8 cellular contexts compared by ENCODE assay signal in the genomic region with DNA sequence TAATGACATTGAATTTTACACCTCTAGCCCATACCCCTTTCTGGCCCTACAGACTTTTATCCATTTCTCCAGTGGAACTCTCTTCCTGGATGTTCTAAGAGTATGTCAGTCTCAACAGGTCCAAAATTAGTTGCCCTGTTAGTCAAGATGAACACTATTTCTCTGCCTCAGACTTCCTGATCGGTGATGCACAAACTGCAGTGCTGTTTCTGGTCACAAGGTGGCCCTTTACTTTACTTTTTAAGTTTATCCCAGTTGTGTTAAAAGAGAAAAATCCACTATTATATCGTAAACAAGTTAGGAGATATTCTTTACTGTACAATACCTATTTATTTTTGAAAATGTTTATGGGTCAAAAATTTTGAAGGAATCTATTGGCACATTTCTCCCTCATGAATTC. TPM values are rescaled to one million over a fixed set of nuclear protein-coding genes. Genes with fewer than 3 reads are reported as not detected.
DNase-seq lines count a peak whose midpoint lies in the region; ATAC-seq, FAIRE-seq and TF ChIP-seq lines count a peak whose summit lies in the region.

No MANE protein-coding gene starts in this region.

- no peak overlapping the region for H3K4me3 Mint-ChIP-seq in osteocyte (ENCODE audit: unreplicated experiment)

- no peaks in the 10 kb centered on the region for H3K27me3 Mint-ChIP-seq in osteocyte (ENCODE audit: unreplicated experiment)

- POLR2A ChIA-PET in BJ (lab: Charles Lee): no interaction called here

- H3K27ac Mint-ChIP-seq in osteocyte (ENCODE audit: unreplicated experiment): no peak overlapping the region

- no peak overlapping the region for H2AFZ ChIP-seq in Karpas-422 (ENCODE audit: low read length)

- no peak overlapping the region for H3K27ac ChIP-seq in Karpas-422 (ENCODE audit: low read length)

- no peaks in the 10 kb centered on the region for H3K9me3 ChIP-seq in Karpas-422 (ENCODE audit: low read length)

- FAIRE-seq in GM12891 (lab: Jason Lieb, UNC): no peak

- H3K4me3 ChIP-seq in BJ (ENCODE audit: low read depth, low read length): no peak overlapping the region
- H3K4me3 ChIP-seq in Karpas-422 (ENCODE audit: low read length): no peak overlapping the region
- no peak overlapping the region for H3K4me3 ChIP-seq in WI38 (ENCODE audit: low read depth, low read length)

- H3K27me3 ChIP-seq in BJ (ENCODE audit: control insufficient read depth, insufficient read depth, low read length) (peaks cover 3% of the 10 kb centered on the region; the same call in 1 of the 2 replicates), Karpas-422 (ENCODE audit: low read length) (no peaks in the 10 kb centered on the region)

- H3K36me3 Mint-ChIP-seq in osteocyte (ENCODE audit: unreplicated experiment): no peaks in the 10 kb centered on the region

- TF ChIP-seq CTCF in BJ (IDR thresholded peaks at IDR 0.05; ENCODE audit: insufficient read depth, low read depth, low read length) (peak; percentile 66), GM13976 (IDR thresholded peaks at IDR 0.05; ENCODE audit: borderline replicate concordance, control extremely low read depth, extremely low read depth, insufficient read depth, missing control alignments) (peak; percentile 46), WI38 (IDR thresholded peaks at IDR 0.05; ENCODE audit: low read depth, low read length) (peak; percentile 65), osteocyte (IDR thresholded peaks at IDR 0.05) (peak; percentile 73)

- no peaks in the 10 kb centered on the region for H3K79me2 ChIP-seq in Karpas-422 (ENCODE audit: low read length)

- no peaks in the 10 kb centered on the region for H4K20me1 ChIP-seq in Karpas-422 (ENCODE audit: insufficient read depth, low read depth, low read length)

- H3K4me1 ChIP-seq in Karpas-422 (ENCODE audit: low read length): no peaks in the 10 kb centered on the region

- no peaks in the 10 kb centered on the region for H3K4me1 Mint-ChIP-seq in osteocyte (ENCODE audit: unreplicated experiment)

- H3K9ac ChIP-seq in Karpas-422 (ENCODE audit: low read length): no peak overlapping the region

- no peak for DNase-seq in BJ (ENCODE audit: low read depth)
- peak; percentile 29 for DNase-seq in GM13976 (ENCODE audit: low spot score)
- DNase-seq in Karpas-422: peak; percentile 76
- DNase-seq in epidermal melanocyte (ENCODE audit: insufficient read length, low spot score): peak; percentile 38
- no peak for DNase-seq in osteocyte (ENCODE audit: extremely low spot score, unreplicated experiment)
- no peak for DNase-seq in GM12891 (ENCODE audit: insufficient read length, low spot score)

- no peak for TF ChIP-seq POLR2A in GM12891 (IDR thresholded peaks at IDR 0.05; ENCODE audit: low read depth, low read length)

- H3K9me3 Mint-ChIP-seq in osteocyte (ENCODE audit: unreplicated experiment): no peaks in the 10 kb centered on the region

- H3K9me2 ChIP-seq in Karpas-422 (replicated peaks; ENCODE audit: insufficient read depth, low read length): no peaks in the 10 kb centered on the region

- in situ Hi-C loops in GM13976 (cut with MboI; ENCODE audit: low sequenced_read_pairs, unreplicated experiment): no loop called here

- CTCF ChIA-PET in BJ (lab: Yijun Ruan, JAX): interaction anchor here (0.8 to 1.4 kb wide), 4 partner anchors 110 to 124 kb away, joined by 3 to 7 read pairs (median 4); no protein-coding TSS in a partner anchor

- H3K36me3 ChIP-seq in BJ (ENCODE audit: control insufficient read depth, insufficient read depth, low read length) (no peaks in the 10 kb centered on the region), Karpas-422 (ENCODE audit: insufficient read depth, low read length) (no peaks in the 10 kb centered on the region)

- ATAC-seq in HG03095 (IDR thresholded peaks at IDR 0.05; ENCODE audit: unreplicated experiment): no peak

- no peak overlapping the region for H3K4me2 ChIP-seq in Karpas-422 (ENCODE audit: low read depth, low read length, poor library complexity, severe bottlenecking)

TF ChIP-seq in GM12891, 5 proteins besides CTCF, POLR2A, EP300 and RAD21:
- TF ChIP-seq TAF1 (IDR thresholded peaks at IDR 0.05; ENCODE audit: low read depth, low read length) (no peak), POLR2AphosphoS5 (IDR thresholded peaks at IDR 0.05; ENCODE audit: low read depth, low read length) (no peak), SPI1 (IDR thresholded peaks at IDR 0.05; ENCODE audit: low read depth, low read length) (no peak), POU2F2 (IDR thresholded peaks at IDR 0.05; ENCODE audit: low read depth, low read length) (no peak), PAX5 (IDR thresholded peaks at IDR 0.05; ENCODE audit: insufficient read depth, low read length, severe bottlenecking) (no peak)

RNA-seq across cellular contexts. Expression of gene TCEAL7, which starts 13.1 kb away (rescaled TPM):
- 5.5 and 10.2 TPM in 2 replicates for polyA plus RNA-seq in BJ (2011; rRNA removed)
- polyA minus RNA-seq in BJ (2011; rRNA and poly(A)+ RNA removed): 1.3 and 4.1 TPM in 2 replicates
- total RNA-seq in Karpas-422 (2014; rRNA removed; shearing (Covaris generic); ENCODE audit: low replicate concordance): not detected in 2 replicates
- 13.4 and 14.7 TPM in 2 replicates for total RNA-seq in osteocyte
- polyA plus RNA-seq in GM12891 (2012; ENCODE audit: low read depth, missing spikeins): not detected

RNA-seq across cellular contexts. Expression of gene TCEAL9, which starts 13.2 kb away (rescaled TPM):
- polyA plus RNA-seq in BJ (2011; rRNA removed): 15.7 and 53.5 TPM in 2 replicates
- 4.2 and 6.6 TPM in 2 replicates for polyA minus RNA-seq in BJ (2011; rRNA and poly(A)+ RNA removed)
- 13.2 and 18.8 TPM in 2 replicates for total RNA-seq in Karpas-422 (2014; rRNA removed; shearing (Covaris generic); ENCODE audit: low replicate concordance)
- total RNA-seq in osteocyte: 77.0 and 90.1 TPM in 2 replicates
- 2.2 TPM for polyA plus RNA-seq in GM12891 (2012; ENCODE audit: low read depth, missing spikeins)

RNA-seq across cellular contexts. Expression of gene BEX2, which starts 32.3 kb away (rescaled TPM):
- 1.2 and 1.8 TPM in 2 replicates for polyA plus RNA-seq in BJ (2011; rRNA removed)
- polyA minus RNA-seq in BJ (2011; rRNA and poly(A)+ RNA removed): not detected in 2 replicates
- 21.4 and 31.5 TPM in 2 replicates for total RNA-seq in Karpas-422 (2014; rRNA removed; shearing (Covaris generic); ENCODE audit: low replicate concordance)
- total RNA-seq in osteocyte: 4.0 and 4.1 TPM in 2 replicates
- 14.2 TPM for polyA plus RNA-seq in GM12891 (2012; ENCODE audit: low read depth, missing spikeins)

RNA-seq across cellular contexts. Expression of gene BEX3, which starts 33.2 kb away (rescaled TPM):
- 107 and 267 TPM in 2 replicates for polyA plus RNA-seq in BJ (2011; rRNA removed)
- 37.0 and 43.8 TPM in 2 replicates for polyA minus RNA-seq in BJ (2011; rRNA and poly(A)+ RNA removed)
- not detected in 2 replicates for total RNA-seq in Karpas-422 (2014; rRNA removed; shearing (Covaris generic); ENCODE audit: low replicate concordance)
- 216 and 224 TPM in 2 replicates for total RNA-seq in osteocyte
- 4.0 TPM for polyA plus RNA-seq in GM12891 (2012; ENCODE audit: low read depth, missing spikeins)

Comparison
In these comparisons a context has a peak if more than half of its experiments do, and no peak if none do; other contexts are left out.
1. DNase-seq: peak in GM13976 (single experiment), Karpas-422 (single experiment) and epidermal melanocyte (single experiment); none in BJ (single experiment), osteocyte (single experiment) and GM12891 (single experiment).
2. RNA of gene TCEAL7, which starts 13.1 kb away (total RNA-seq): 13.4 to 14.7 TPM in osteocyte; not detected in Karpas-422; every median in the first group is over 10 times any median in the second.
3. Peak in every context shown above with its lines, with median percentiles within 50 percentile points of each other: CTCF ChIP-seq.